Comparison of ENCODE assay signal across 12 cellular contexts in the genomic region with DNA sequence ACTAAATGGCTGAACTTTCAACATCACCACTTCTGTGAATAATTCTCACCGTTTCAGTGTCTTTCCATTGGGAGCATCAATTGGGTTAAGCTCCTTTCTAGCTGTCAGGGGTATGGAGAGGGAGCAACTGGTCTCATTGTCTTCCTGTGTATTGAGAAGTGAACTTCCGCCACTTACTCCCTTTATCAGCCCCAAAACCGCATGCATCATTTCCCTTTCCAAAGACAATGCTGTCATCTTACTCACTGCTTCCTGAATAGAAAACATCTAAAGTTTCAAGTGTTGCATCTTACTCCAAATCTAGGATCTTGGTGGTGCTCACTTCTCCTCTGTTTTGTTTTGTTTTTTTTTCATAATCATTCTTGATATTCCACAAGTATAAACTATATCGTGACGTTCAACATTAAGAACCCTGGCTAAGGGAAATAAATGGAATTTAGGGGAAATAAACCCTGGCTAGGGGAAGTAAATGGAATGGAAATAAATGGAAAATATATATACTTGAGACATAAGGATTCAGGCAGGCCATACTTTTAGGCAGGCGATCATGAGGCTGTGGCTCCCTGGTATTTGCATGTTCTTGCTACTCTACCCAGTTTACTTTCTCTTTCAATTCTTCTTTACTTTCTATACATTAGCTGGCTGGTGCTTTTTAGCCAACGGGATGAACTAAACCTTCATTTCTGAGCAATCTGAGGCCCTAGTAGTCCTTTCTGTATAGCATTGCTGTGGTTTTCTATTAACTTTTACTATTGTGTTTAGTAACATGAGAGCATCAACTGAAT.
A peak's percentile ranks its signal among the peaks of the same experiment; 100 is the strongest.
DNase-seq lines count a peak whose midpoint lies in the region; ATAC-seq and TF ChIP-seq lines count a peak whose summit lies in the region.
"Had no signal": no experiment of that assay in that cellular context is flagged by ENCODE, and none has a peak within 500 bp of the region (broad histone marks: within the 10 kb centered on the region; RNA-seq: fewer than 3 reads in every experiment).

No MANE protein-coding gene starts in this region.

- TF ChIP-seq CTCF in brain microvascular endothelial cell (IDR thresholded peaks at IDR 0.05; ENCODE audit: low read depth, low read length, missing control alignments): no peak

- H3K4me3 ChIP-seq in brain microvascular endothelial cell (ENCODE audit: low read depth, low read length): no peak overlapping the region
- H3K4me3 ChIP-seq: gastroesophageal sphincter had no signal

- no peaks in the 10 kb centered on the region for H3K36me3 ChIP-seq in brain microvascular endothelial cell (replicated peaks)
- H3K36me3 ChIP-seq: gastroesophageal sphincter had no signal

- peak overlapping the region; percentile 65 for H3K27ac ChIP-seq in brain microvascular endothelial cell
- H3K27ac ChIP-seq: gastroesophageal sphincter had no signal

- no peaks in the 10 kb centered on the region for H3K27me3 ChIP-seq in brain microvascular endothelial cell (replicated peaks)
- H3K27me3 ChIP-seq: gastroesophageal sphincter had no signal

- DNase-seq in EH (ENCODE audit: low read depth): peak; percentile 54
- DNase-seq in LHCN-M2 (ENCODE audit: low read depth): peak; percentile 20
- peak; percentile 78 for DNase-seq in brain microvascular endothelial cell
- no peak for DNase-seq in NCI-H446 (lab: John Stamatoyannopoulos, UW)
- no peak for DNase-seq in DMS153 (lab: John Stamatoyannopoulos, UW)
- DNase-seq: anterior cingulate cortex; DMS 273 treated with DMSO at 0.1 percent for 48 hours; stimulated activated CD4-positive, alpha-beta T cell treated with anti-CD3 and anti-CD28 coated beads, Interleukin-15, amount 100 ng/mL, for 24 hours had no signal

- ATAC-seq in GM21423 (IDR thresholded peaks at IDR 0.05; ENCODE audit: unreplicated experiment) (peak; percentile 76), HG02840 (IDR thresholded peaks at IDR 0.05; ENCODE audit: low FRiP score, unreplicated experiment) (no peak), HG03565 (IDR thresholded peaks at IDR 0.05; ENCODE audit: unreplicated experiment) (no peak)
- ATAC-seq: gastroesophageal sphincter had no signal

- in situ Hi-C loops in brain microvascular endothelial cell (cut with HindIII; ENCODE audit: low pct_ligation_motif_present, low sequenced_read_pairs): no loop called here

Comparison
In these comparisons a context has a peak if more than half of its experiments do, and no peak if none do; other contexts are left out.
1. DNase-seq: peak in EH (single experiment), LHCN-M2 (single experiment) and brain microvascular endothelial cell (single experiment); none in NCI-H446 (0 of 2) and DMS153 (single experiment).